1 cellular context compared by ENCODE assay signal in the genomic region with DNA sequence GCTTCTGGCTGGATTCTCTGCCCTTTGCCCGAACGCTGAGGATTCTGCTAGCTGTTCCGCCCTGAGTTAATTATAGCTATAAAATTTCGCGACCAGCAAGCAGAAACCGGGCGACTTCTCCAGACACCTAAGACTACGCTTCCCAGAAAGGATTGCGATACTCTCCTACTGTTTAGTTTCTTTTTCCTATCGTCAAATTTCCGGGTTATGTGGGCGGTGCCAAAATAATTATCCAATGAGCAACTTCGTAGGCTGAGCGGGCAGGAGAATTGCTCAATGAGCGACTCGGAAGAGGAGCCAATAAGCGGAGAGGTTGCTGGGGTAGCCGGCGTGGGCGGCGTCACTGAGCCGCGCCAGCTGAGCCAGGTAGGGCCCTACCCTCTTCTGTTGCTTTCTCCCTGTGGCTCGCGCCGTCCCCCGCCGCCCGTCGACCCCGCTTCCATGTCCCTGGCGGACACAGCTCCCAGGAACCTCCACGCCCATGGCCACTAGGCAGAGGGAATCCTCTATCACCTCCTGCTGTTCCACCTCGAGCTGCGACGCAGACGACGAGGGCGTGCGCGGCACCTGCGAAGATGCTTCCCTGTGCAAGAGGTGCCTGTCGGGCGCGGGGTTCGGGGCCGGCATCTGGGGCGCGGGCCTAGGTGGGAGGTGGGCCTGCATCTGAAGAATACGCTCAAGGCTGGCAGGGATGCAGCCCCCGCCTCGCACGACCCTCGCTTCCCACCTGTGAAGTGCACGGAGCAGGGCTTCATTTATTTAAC.
TF ChIP-seq lines count a peak whose summit lies in the region.

A gene (plus strand): TSS at position 340 of the 764 bp plus-strand sequence. CDS start 142 bp downstream, at position 482.

TF ChIP-seq in HepG2, 621 proteins besides CTCF, POLR2A, EP300 and RAD21 (continued from another document and continues in another):
- TF ChIP-seq, protein P1, sequence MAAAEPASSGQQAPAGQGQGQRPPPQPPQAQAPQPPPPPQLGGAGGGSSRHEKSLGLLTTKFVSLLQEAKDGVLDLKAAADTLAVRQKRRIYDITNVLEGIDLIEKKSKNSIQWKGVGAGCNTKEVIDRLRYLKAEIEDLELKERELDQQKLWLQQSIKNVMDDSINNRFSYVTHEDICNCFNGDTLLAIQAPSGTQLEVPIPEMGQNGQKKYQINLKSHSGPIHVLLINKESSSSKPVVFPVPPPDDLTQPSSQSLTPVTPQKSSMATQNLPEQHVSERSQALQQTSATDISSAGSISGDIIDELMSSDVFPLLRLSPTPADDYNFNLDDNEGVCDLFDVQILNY (CRISPR knock-in tag; conservative IDR thresholded peaks at IDR 0.05): no peak
- TF ChIP-seq ZNF331 (CRISPR knock-in tag; IDR thresholded peaks at IDR 0.05) (peak; percentile 28; the same call in 1 of the 2 replicates), HNF4G (IDR thresholded peaks at IDR 0.05; ENCODE audit: borderline replicate concordance, low read depth, low read length) (no peak), HNF4G (CRISPR knock-in tag; IDR thresholded peaks at IDR 0.05; ENCODE audit: borderline replicate concordance, low read depth) (no peak), U2AF2 (IDR thresholded peaks at IDR 0.05; ENCODE audit: low read depth, low read length) (no peak), TMF1 (CRISPR knock-in tag; IDR thresholded peaks at IDR 0.05; ENCODE audit: low read depth) (no peak; the same call in 1 of the 2 replicates), NBN (conservative IDR thresholded peaks at IDR 0.05) (no peak), PCBP2 (optimal IDR thresholded peaks at IDR 0.05; ENCODE audit: low read depth, low read length, poor library complexity, severe bottlenecking) (no peak), MEIS1 (CRISPR knock-in tag; IDR thresholded peaks at IDR 0.05; ENCODE audit: borderline replicate concordance) (0 out of 2 replicates have a peak, but pooled peaks have one; percentile 74), PRPF4 (IDR thresholded peaks at IDR 0.05; ENCODE audit: low read depth, low read length, poor library complexity, severe bottlenecking) (no peak), PHB2 (IDR thresholded peaks at IDR 0.05; ENCODE audit: partially characterized antibody) (no peak), ZNF232 (CRISPR knock-in tag; IDR thresholded peaks at IDR 0.05; ENCODE audit: borderline replicate concordance) (peak; percentile 76; the same call in 1 of the 2 replicates), PHF20 (CRISPR knock-in tag; IDR thresholded peaks at IDR 0.05) (peak; percentile 97), ZNF317 (CRISPR knock-in tag; IDR thresholded peaks at IDR 0.05) (no peak), KDM5A (IDR thresholded peaks at IDR 0.05; ENCODE audit: borderline replicate concordance, low read length) (peak; percentile 88), MAFF (IDR thresholded peaks at IDR 0.05; ENCODE audit: low read depth, low read length) (no peak), ZNF792 (CRISPR knock-in tag; IDR thresholded peaks at IDR 0.05) (peak; percentile 81), ZNF816 (CRISPR knock-in tag; IDR thresholded peaks at IDR 0.05; ENCODE audit: borderline replicate concordance) (no peak), RFXAP (CRISPR knock-in tag; IDR thresholded peaks at IDR 0.05; ENCODE audit: borderline replicate concordance) (peak; percentile 50; the same call in 1 of the 2 replicates), BRD4 (CRISPR knock-in tag; IDR thresholded peaks at IDR 0.05) (no peak), NR2F6 (IDR thresholded peaks at IDR 0.05) (no peak), NR2F6 (CRISPR knock-in tag; IDR thresholded peaks at IDR 0.05) (peak; percentile 47; the same call in 1 of the 2 replicates), GTF3A (CRISPR knock-in tag; conservative IDR thresholded peaks at IDR 0.05) (no peak), ZNF30 (CRISPR knock-in tag; IDR thresholded peaks at IDR 0.05) (peak; percentile 39; the same call in 1 of the 2 replicates), FIP1L1 (IDR thresholded peaks at IDR 0.05; ENCODE audit: borderline replicate concordance, insufficient read depth, low read depth, low read length) (no peak), SP4 (CRISPR knock-in tag; IDR thresholded peaks at IDR 0.05) (peak; percentile 47; the same call in 1 of the 2 replicates), PHF5A (CRISPR knock-in tag; IDR thresholded peaks at IDR 0.05; ENCODE audit: low read depth, unreplicated experiment) (no peak), ZNF703 (CRISPR knock-in tag; IDR thresholded peaks at IDR 0.05; ENCODE audit: borderline replicate concordance) (no peak), ASH2L (IDR thresholded peaks at IDR 0.05; ENCODE audit: insufficient read length, low read depth, low read length) (peak; percentile 88), TCF12 (IDR thresholded peaks at IDR 0.05) (no peak), TCF12 (CRISPR knock-in tag; IDR thresholded peaks at IDR 0.05) (peak; percentile 31; the same call in 1 of the 2 replicates), MYNN (CRISPR knock-in tag; IDR thresholded peaks at IDR 0.05; ENCODE audit: low read depth) (no peak), ZNF572 (CRISPR knock-in tag; IDR thresholded peaks at IDR 0.05) (peak; percentile 96), ZFY (CRISPR knock-in tag; IDR thresholded peaks at IDR 0.05) (peak; percentile 92)
- TF ChIP-seq, protein P2, sequence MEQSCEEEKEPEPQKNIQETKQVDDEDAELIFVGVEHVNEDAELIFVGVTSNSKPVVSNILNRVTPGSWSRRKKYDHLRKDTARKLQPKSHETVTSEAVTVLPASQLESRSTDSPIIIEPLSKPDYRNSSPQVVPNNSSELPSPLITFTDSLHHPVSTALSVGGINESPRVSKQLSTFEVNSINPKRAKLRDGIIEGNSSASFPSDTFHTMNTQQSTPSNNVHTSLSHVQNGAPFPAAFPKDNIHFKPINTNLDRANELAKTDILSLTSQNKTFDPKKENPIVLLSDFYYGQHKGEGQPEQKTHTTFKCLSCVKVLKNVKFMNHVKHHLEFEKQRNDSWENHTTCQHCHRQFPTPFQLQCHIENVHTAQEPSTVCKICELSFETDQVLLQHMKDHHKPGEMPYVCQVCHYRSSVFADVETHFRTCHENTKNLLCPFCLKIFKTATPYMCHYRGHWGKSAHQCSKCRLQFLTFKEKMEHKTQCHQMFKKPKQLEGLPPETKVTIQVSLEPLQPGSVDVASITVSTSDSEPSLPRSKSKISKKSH (CRISPR knock-in tag; IDR thresholded peaks at IDR 0.05; ENCODE audit: borderline replicate concordance): peak; percentile 87
- TF ChIP-seq, protein P3, sequence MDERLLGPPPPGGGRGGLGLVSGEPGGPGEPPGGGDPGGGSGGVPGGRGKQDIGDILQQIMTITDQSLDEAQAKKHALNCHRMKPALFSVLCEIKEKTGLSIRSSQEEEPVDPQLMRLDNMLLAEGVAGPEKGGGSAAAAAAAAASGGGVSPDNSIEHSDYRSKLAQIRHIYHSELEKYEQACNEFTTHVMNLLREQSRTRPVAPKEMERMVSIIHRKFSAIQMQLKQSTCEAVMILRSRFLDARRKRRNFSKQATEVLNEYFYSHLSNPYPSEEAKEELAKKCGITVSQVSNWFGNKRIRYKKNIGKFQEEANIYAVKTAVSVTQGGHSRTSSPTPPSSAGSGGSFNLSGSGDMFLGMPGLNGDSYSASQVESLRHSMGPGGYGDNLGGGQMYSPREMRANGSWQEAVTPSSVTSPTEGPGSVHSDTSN (CRISPR knock-in tag; IDR thresholded peaks at IDR 0.05): peak; percentile 79
- TF ChIP-seq, protein P4, sequence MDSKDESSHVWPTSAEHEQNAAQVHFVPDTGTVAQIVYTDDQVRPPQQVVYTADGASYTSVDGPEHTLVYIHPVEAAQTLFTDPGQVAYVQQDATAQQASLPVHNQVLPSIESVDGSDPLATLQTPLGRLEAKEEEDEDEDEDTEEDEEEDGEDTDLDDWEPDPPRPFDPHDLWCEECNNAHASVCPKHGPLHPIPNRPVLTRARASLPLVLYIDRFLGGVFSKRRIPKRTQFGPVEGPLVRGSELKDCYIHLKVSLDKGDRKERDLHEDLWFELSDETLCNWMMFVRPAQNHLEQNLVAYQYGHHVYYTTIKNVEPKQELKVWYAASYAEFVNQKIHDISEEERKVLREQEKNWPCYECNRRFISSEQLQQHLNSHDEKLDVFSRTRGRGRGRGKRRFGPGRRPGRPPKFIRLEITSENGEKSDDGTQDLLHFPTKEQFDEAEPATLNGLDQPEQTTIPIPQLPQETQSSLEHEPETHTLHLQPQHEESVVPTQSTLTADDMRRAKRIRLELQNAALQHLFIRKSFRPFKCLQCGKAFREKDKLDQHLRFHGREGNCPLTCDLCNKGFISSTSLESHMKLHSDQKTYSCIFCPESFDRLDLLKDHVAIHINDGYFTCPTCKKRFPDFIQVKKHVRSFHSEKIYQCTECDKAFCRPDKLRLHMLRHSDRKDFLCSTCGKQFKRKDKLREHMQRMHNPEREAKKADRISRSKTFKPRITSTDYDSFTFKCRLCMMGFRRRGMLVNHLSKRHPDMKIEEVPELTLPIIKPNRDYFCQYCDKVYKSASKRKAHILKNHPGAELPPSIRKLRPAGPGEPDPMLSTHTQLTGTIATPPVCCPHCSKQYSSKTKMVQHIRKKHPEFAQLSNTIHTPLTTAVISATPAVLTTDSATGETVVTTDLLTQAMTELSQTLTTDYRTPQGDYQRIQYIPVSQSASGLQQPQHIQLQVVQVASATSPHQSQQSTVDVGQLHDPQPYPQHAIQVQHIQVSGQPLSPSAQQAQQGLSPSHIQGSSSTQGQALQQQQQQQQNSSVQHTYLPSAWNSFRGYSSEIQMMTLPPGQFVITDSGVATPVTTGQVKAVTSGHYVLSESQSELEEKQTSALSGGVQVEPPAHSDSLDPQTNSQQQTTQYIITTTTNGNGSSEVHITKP (CRISPR knock-in tag; IDR thresholded peaks at IDR 0.05; ENCODE audit: low read depth): peak; percentile 58; the same call in 1 of the 2 replicates
- TF ChIP-seq, protein P5, sequence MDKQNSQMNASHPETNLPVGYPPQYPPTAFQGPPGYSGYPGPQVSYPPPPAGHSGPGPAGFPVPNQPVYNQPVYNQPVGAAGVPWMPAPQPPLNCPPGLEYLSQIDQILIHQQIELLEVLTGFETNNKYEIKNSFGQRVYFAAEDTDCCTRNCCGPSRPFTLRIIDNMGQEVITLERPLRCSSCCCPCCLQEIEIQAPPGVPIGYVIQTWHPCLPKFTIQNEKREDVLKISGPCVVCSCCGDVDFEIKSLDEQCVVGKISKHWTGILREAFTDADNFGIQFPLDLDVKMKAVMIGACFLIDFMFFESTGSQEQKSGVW (CRISPR knock-in tag; IDR thresholded peaks at IDR 0.05; ENCODE audit: borderline replicate concordance): no peak
- TF ChIP-seq, protein P6, sequence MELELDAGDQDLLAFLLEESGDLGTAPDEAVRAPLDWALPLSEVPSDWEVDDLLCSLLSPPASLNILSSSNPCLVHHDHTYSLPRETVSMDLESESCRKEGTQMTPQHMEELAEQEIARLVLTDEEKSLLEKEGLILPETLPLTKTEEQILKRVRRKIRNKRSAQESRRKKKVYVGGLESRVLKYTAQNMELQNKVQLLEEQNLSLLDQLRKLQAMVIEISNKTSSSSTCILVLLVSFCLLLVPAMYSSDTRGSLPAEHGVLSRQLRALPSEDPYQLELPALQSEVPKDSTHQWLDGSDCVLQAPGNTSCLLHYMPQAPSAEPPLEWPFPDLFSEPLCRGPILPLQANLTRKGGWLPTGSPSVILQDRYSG (CRISPR knock-in tag; IDR thresholded peaks at IDR 0.05): no peak
- TF ChIP-seq, protein P7, sequence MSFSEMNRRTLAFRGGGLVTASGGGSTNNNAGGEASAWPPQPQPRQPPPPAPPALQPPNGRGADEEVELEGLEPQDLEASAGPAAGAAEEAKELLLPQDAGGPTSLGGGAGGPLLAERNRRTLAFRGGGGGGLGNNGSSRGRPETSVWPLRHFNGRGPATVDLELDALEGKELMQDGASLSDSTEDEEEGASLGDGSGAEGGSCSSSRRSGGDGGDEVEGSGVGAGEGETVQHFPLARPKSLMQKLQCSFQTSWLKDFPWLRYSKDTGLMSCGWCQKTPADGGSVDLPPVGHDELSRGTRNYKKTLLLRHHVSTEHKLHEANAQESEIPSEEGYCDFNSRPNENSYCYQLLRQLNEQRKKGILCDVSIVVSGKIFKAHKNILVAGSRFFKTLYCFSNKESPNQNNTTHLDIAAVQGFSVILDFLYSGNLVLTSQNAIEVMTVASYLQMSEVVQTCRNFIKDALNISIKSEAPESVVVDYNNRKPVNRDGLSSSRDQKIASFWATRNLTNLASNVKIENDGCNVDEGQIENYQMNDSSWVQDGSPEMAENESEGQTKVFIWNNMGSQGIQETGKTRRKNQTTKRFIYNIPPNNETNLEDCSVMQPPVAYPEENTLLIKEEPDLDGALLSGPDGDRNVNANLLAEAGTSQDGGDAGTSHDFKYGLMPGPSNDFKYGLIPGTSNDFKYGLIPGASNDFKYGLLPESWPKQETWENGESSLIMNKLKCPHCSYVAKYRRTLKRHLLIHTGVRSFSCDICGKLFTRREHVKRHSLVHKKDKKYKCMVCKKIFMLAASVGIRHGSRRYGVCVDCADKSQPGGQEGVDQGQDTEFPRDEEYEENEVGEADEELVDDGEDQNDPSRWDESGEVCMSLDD (CRISPR knock-in tag; IDR thresholded peaks at IDR 0.05; ENCODE audit: borderline replicate concordance): no peak
- TF ChIP-seq, protein P8, sequence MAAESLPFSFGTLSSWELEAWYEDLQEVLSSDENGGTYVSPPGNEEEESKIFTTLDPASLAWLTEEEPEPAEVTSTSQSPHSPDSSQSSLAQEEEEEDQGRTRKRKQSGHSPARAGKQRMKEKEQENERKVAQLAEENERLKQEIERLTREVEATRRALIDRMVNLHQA (CRISPR knock-in tag; IDR thresholded peaks at IDR 0.05): no peak
- TF ChIP-seq, protein P9, sequence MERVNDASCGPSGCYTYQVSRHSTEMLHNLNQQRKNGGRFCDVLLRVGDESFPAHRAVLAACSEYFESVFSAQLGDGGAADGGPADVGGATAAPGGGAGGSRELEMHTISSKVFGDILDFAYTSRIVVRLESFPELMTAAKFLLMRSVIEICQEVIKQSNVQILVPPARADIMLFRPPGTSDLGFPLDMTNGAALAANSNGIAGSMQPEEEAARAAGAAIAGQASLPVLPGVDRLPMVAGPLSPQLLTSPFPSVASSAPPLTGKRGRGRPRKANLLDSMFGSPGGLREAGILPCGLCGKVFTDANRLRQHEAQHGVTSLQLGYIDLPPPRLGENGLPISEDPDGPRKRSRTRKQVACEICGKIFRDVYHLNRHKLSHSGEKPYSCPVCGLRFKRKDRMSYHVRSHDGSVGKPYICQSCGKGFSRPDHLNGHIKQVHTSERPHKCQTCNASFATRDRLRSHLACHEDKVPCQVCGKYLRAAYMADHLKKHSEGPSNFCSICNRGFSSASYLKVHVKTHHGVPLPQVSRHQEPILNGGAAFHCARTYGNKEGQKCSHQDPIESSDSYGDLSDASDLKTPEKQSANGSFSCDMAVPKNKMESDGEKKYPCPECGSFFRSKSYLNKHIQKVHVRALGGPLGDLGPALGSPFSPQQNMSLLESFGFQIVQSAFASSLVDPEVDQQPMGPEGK (CRISPR knock-in tag; IDR thresholded peaks at IDR 0.05): no peak
- TF ChIP-seq, protein P10, sequence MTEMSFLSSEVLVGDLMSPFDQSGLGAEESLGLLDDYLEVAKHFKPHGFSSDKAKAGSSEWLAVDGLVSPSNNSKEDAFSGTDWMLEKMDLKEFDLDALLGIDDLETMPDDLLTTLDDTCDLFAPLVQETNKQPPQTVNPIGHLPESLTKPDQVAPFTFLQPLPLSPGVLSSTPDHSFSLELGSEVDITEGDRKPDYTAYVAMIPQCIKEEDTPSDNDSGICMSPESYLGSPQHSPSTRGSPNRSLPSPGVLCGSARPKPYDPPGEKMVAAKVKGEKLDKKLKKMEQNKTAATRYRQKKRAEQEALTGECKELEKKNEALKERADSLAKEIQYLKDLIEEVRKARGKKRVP (CRISPR knock-in tag; IDR thresholded peaks at IDR 0.05): peak in 1 of 2 experiments; percentile 38; a peak in 1 of 4 replicates
